19 cellular contexts compared by ENCODE assay signal in genomic region chrX:10022580-10023245, GRCh38. TPM values are rescaled to one million over a fixed set of nuclear protein-coding genes. Genes with fewer than 3 reads are reported as not detected.
A peak's percentile ranks its signal among the peaks of the same experiment; 100 is the strongest.
DNase-seq lines count a peak whose midpoint lies in the region; ATAC-seq and TF ChIP-seq lines count a peak whose summit lies in the region.
"Had no signal": no experiment of that assay in that cellular context is flagged by ENCODE, and none has a peak within 500 bp of the region (broad histone marks: within the 10 kb centered on the region; RNA-seq: fewer than 3 reads in every experiment).

No MANE protein-coding gene starts in this region.

- no peaks in the 10 kb centered on the region for H3K9me3 Mint-ChIP-seq in T-cell
- H3K9me3 Mint-ChIP-seq: activated naive CD8-positive, alpha-beta T cell treated with anti-CD3 and anti-CD28 coated beads, Interleukin-2, amount 10 ng/mL, durations not matched to agents 7 days and 5 days; T-helper 1 cell treated with Interleukin-12 subunit alpha and Interleukin-12 subunit beta and Interleukin-4 antibody, amounts not matched to agents 30 μg/mL and 1 μg/mL, for 36 hours had no signal

- no peak for TF ChIP-seq CTCF in fibroblast of the aortic adventitia (IDR thresholded peaks at IDR 0.05; ENCODE audit: insufficient read depth, low read length)

- ATAC-seq in T-cell (replicated peaks in 1 of 4) = no peak

- H3K27ac Mint-ChIP-seq in T-cell = no peak overlapping the region
- H3K27ac Mint-ChIP-seq: activated naive CD8-positive, alpha-beta T cell treated with anti-CD3 and anti-CD28 coated beads, Interleukin-2, amount 10 ng/mL, durations not matched to agents 7 days and 5 days; mesothelial cell of epicardium; T-helper 1 cell treated with Interleukin-12 subunit alpha and Interleukin-12 subunit beta and Interleukin-4 antibody, amounts not matched to agents 30 μg/mL and 1 μg/mL, for 36 hours had no signal

- H3K4me3 Mint-ChIP-seq in T-cell = no peak overlapping the region
- H3K4me3 Mint-ChIP-seq: activated naive CD8-positive, alpha-beta T cell treated with anti-CD3 and anti-CD28 coated beads, Interleukin-2, amount 10 ng/mL, durations not matched to agents 7 days and 5 days; mesothelial cell of epicardium; T-helper 1 cell treated with Interleukin-12 subunit alpha and Interleukin-12 subunit beta and Interleukin-4 antibody, amounts not matched to agents 30 μg/mL and 1 μg/mL, for 36 hours had no signal

- peaks cover 3% of the 10 kb centered on the region for H3K36me3 Mint-ChIP-seq in T-cell

- CTCF ChIA-PET in T-cell (lab: Charles Lee) = no interaction called here

- H3K27me3 Mint-ChIP-seq in T-cell = no peaks in the 10 kb centered on the region
- H3K27me3 Mint-ChIP-seq: activated naive CD8-positive, alpha-beta T cell treated with anti-CD3 and anti-CD28 coated beads, Interleukin-2, amount 10 ng/mL, durations not matched to agents 7 days and 5 days had no signal

- POLR2A ChIA-PET in T-cell (lab: Charles Lee) = no interaction called here

- H3K4me3 ChIP-seq in fibroblast of the aortic adventitia (ENCODE audit: low read depth, low read length) = no peak overlapping the region
- H3K4me3 ChIP-seq: colonic mucosa, esophagus squamous epithelium had no signal

- peak; percentile 49 for DNase-seq in D341Med (ENCODE audit: low spot score)
- peak; percentile 43 for DNase-seq in RPMI7951 (ENCODE audit: low read depth)
- DNase-seq in fibroblast of the aortic adventitia (ENCODE audit: low read depth) = peak; percentile 90
- peak; percentile 64 for DNase-seq in non-pigmented ciliary epithelial cell (ENCODE audit: low read depth)
- no peak for DNase-seq in SKM-1 (lab: John Stamatoyannopoulos, UW; ENCODE audit: unreplicated experiment)
- DNase-seq in T-cell = no peak
- DNase-seq in mesenteric fat pad (ENCODE audit: low spot score) = no peak
- no peak for DNase-seq in NCI-H2081 (lab: John Stamatoyannopoulos, UW)
- DNase-seq: activated CD4-positive, CD25-positive, alpha-beta regulatory T cell treated with anti-CD3 and anti-CD28 coated beads, Interleukin-2, amount 50 U/mL, for 72 hours; activated naive CD8-positive, alpha-beta T cell treated with anti-CD3 and anti-CD28 coated beads, Interleukin-2, amount 10 ng/mL, durations not matched to agents 7 days and 5 days; activated T-cell treated with anti-CD3 and anti-CD28 coated beads for 4 hours; colonic mucosa; esophagus squamous epithelium; NCI-H1092; NCI-H446 treated with DMSO at 0.1 percent for 48 hours; nucleus accumbens; substantia nigra had no signal

- peaks cover 0 to 21% (median 3%) of the 10 kb centered on the region in 3 donors for H3K4me1 Mint-ChIP-seq in T-cell

RNA-seq across cellular contexts. Expression of gene CLDN34, which starts 55.6 kb away (rescaled TPM):
- 0.29 TPM in 1 of 2 replicates, not detected in the other for total RNA-seq in RPMI7951 (2014; rRNA removed; shearing (Covaris generic))
- total RNA-seq in fibroblast of the aortic adventitia (ENCODE audit: low replicate concordance) (not detected in 2 replicates), T-cell (not detected), mesenteric fat pad (not detected)
- total RNA-seq: activated naive CD8-positive, alpha-beta T cell treated with anti-CD3 and anti-CD28 coated beads, Interleukin-2, amount 10 ng/mL, durations not matched to agents 7 days and 5 days had no signal

Comparison
In these comparisons a context has a peak if more than half of its experiments do, and no peak if none do; other contexts are left out.
1. DNase-seq: peak in D341Med (single experiment), RPMI7951 (single experiment), fibroblast of the aortic adventitia (single experiment) and non-pigmented ciliary epithelial cell (single experiment); none in SKM-1 (single experiment), T-cell (0 of 34), mesenteric fat pad (single experiment) and NCI-H2081 (0 of 2).